ENCODE assay signal across 8 cellular contexts in genomic region chr2:201258666-201258999, GRCh38. TPM values are rescaled to one million over a fixed set of nuclear protein-coding genes. Genes with fewer than 3 reads are reported as not detected.
A peak's percentile ranks its signal among the peaks of the same experiment; 100 is the strongest.
DNase-seq lines count a peak whose midpoint lies in the region; ATAC-seq and TF ChIP-seq lines count a peak whose summit lies in the region.

No MANE protein-coding gene starts in this region.

- no peak overlapping the region for H2AFZ ChIP-seq in fibroblast of lung (ENCODE audit: low read length)

- H3K36me3 ChIP-seq in SJCRH30 (no peaks in the 10 kb centered on the region), fibroblast of lung (ENCODE audit: control insufficient read depth, insufficient read depth, low read length) (no peaks in the 10 kb centered on the region)

- no peaks in the 10 kb centered on the region for H3K27me3 Mint-ChIP-seq in activated T-cell treated with anti-CD3 and anti-CD28 coated beads, Interleukin-2, amount 50 U/mL, for 4 hours (ENCODE audit: low read depth)

- H3K4me3 ChIP-seq in SJCRH30 (peak overlapping the region; percentile 68), fibroblast of lung (replicated peaks in 1 of 4; ENCODE audit: control extremely low read depth in 1 of 4, insufficient read depth in 1 of 4, low read depth in 3 of 4, low read length in 4 of 4) (peak overlapping the region; percentile 62 to 89 (median 76)), retinal pigment epithelial cell (ENCODE audit: low read length) (peak overlapping the region; percentile 53)

- H3K4me1 Mint-ChIP-seq in activated T-cell treated with anti-CD3 and anti-CD28 coated beads, Interleukin-2, amount 50 U/mL, for 4 hours (ENCODE audit: low read depth) = peaks cover 85% of the 10 kb centered on the region

- no peaks in the 10 kb centered on the region for H3K9me3 Mint-ChIP-seq in activated T-cell treated with anti-CD3 and anti-CD28 coated beads, Interleukin-2, amount 50 U/mL, for 4 hours

- H3K36me3 Mint-ChIP-seq in activated T-cell treated with anti-CD3 and anti-CD28 coated beads, Interleukin-2, amount 50 U/mL, for 4 hours (ENCODE audit: insufficient read depth) = peaks cover 2% of the 10 kb centered on the region

- peak overlapping the region; percentile 80 for H3K9ac ChIP-seq in fibroblast of lung (ENCODE audit: insufficient read depth, low read length)

- no peaks in the 10 kb centered on the region for H3K9me3 ChIP-seq in SJCRH30 (replicated peaks)
- H3K9me3 ChIP-seq in fibroblast of lung (ENCODE audit: control insufficient read depth, insufficient read depth, low read depth, low read length) = no peaks in the 10 kb centered on the region

- H3K4me2 ChIP-seq in fibroblast of lung (ENCODE audit: extremely low read depth, insufficient read depth, low read length) = peak overlapping the region; percentile 97

- H3K27me3 ChIP-seq in SJCRH30 = no peaks in the 10 kb centered on the region
- H3K27me3 ChIP-seq in fibroblast of lung (ENCODE audit: control insufficient read depth, insufficient read depth, low read length) = no peaks in the 10 kb centered on the region

- H3K4me3 Mint-ChIP-seq in activated T-cell treated with anti-CD3 and anti-CD28 coated beads, Interleukin-2, amount 50 U/mL, for 4 hours = peak overlapping the region; percentile 90

- no peaks in the 10 kb centered on the region for H4K20me1 ChIP-seq in fibroblast of lung (ENCODE audit: control insufficient read depth, extremely low read depth, insufficient read depth, low read length)

- H3K27ac ChIP-seq in SJCRH30 = peak overlapping the region; percentile 71
- H3K27ac ChIP-seq in fibroblast of lung (ENCODE audit: insufficient read depth, low read length) = peak overlapping the region; percentile 94

- H3K4me1 ChIP-seq in SJCRH30 (no peaks in the 10 kb centered on the region), fibroblast of lung (ENCODE audit: control insufficient read depth, extremely low read depth, insufficient read depth, low read length) (peaks cover 18% of the 10 kb centered on the region)

- peak; percentile 26 to 28 for TF ChIP-seq CTCF in fibroblast of lung (conservative IDR thresholded peaks at IDR 0.05 in 1 of 2, IDR thresholded peaks at IDR 0.05 in 1 of 2; ENCODE audit: low read depth in 1 of 2, low read length in 2 of 2)
- TF ChIP-seq CTCF in retinal pigment epithelial cell (conservative IDR thresholded peaks at IDR 0.05; ENCODE audit: low read depth, low read length) = no peak

- no peak for DNase-seq in activated T-cell treated with anti-CD3 and anti-CD28 coated beads, Interleukin-2, amount 50 U/mL, for 4 hours
- DNase-seq in activated T-cell treated with anti-CD3 and anti-CD28 coated beads, Interleukin-2, amount 50 U/mL, for 1 hour = no peak
- DNase-seq in SJCRH30 (no peak), fibroblast of lung (ENCODE audit: low read depth in 2 of 2) (no peak), retinal pigment epithelial cell (ENCODE audit: low read depth) (no peak), DMS153 (lab: John Stamatoyannopoulos, UW) (no peak), EL (no peak), NCI-H2196 treated with DMSO at 0.1 percent for 48 hours (lab: John Stamatoyannopoulos, UW; ENCODE audit: unreplicated experiment) (no peak)

- peaks cover 26% of the 10 kb centered on the region for H3K79me2 ChIP-seq in fibroblast of lung (ENCODE audit: control insufficient read depth, insufficient read depth, low read length)

- no peak for ATAC-seq in activated T-cell treated with anti-CD3 and anti-CD28 coated beads, Interleukin-2, amount 50 U/mL, for 4 hours

RNA-seq across cellular contexts. Expression of gene CASP8, which starts 1.7 kb away (rescaled TPM):
- 10 to 100 TPM; 31.6 to 45.8 (median 36.9) TPM for total RNA-seq in activated T-cell treated with anti-CD3 and anti-CD28 coated beads, Interleukin-2, amount 50 U/mL, for 4 hours
- 11.6 and 14.4 TPM in 2 replicates for total RNA-seq in SJCRH30 (2014; rRNA removed; shearing (Covaris generic))
- total RNA-seq in fibroblast of lung = 31.5 and 38.3 TPM in 2 replicates
- polyA plus RNA-seq in fibroblast of lung = 19.7 and 22.6 TPM in 2 replicates
- 12.6 and 15.2 TPM in 2 replicates for polyA plus RNA-seq in fibroblast of lung (2012)
- 3.8 and 4.9 TPM in 2 replicates for polyA minus RNA-seq in fibroblast of lung (ENCODE audit: low replicate concordance)
